1 cellular context compared by ENCODE assay signal in the genomic region with DNA sequence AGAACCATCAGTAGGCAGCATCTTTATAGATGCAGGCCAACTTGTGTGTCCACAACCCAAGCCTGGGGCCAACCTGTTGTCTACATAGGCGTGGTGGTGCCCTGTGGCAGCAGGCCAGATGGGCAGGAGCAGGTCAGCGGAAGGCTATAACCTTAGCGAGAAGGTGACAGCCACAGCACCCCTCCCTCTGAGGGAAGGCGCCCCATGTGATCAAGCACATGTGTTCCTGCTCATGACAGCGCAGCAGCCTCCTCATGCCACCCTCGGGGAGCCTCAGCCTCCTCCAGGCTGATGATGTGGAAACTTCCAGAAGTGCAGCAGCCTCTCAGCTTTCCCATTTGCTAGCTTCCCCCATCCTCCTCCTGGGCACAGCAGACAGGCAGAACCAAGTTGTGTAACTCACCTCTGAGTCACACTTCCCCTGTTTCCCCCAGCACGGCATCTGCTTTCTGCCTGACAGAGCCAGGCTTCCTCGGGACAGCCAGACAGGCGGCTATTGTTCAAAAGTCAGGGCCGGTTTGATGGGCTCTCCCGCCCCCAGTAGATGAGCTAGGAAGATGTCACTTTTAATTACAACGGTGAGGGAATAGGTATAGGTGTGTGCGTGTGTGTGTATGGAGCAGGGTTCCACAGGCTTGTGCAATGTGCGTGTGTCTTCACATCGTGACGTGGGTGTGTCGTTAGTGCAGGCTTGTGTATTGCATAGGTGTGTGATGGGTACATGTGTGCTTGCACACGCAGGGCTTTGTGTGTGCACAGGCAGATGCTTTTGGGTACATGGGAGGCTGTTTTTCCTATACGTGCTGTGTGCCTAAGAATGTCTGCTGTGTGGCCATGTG.
TF ChIP-seq lines count a peak whose summit lies in the region.

No MANE protein-coding gene starts in this region.

TF ChIP-seq in HepG2, 621 proteins besides CTCF, POLR2A, EP300 and RAD21 (continued from another document and continues in another):
- TF ChIP-seq, protein P1, sequence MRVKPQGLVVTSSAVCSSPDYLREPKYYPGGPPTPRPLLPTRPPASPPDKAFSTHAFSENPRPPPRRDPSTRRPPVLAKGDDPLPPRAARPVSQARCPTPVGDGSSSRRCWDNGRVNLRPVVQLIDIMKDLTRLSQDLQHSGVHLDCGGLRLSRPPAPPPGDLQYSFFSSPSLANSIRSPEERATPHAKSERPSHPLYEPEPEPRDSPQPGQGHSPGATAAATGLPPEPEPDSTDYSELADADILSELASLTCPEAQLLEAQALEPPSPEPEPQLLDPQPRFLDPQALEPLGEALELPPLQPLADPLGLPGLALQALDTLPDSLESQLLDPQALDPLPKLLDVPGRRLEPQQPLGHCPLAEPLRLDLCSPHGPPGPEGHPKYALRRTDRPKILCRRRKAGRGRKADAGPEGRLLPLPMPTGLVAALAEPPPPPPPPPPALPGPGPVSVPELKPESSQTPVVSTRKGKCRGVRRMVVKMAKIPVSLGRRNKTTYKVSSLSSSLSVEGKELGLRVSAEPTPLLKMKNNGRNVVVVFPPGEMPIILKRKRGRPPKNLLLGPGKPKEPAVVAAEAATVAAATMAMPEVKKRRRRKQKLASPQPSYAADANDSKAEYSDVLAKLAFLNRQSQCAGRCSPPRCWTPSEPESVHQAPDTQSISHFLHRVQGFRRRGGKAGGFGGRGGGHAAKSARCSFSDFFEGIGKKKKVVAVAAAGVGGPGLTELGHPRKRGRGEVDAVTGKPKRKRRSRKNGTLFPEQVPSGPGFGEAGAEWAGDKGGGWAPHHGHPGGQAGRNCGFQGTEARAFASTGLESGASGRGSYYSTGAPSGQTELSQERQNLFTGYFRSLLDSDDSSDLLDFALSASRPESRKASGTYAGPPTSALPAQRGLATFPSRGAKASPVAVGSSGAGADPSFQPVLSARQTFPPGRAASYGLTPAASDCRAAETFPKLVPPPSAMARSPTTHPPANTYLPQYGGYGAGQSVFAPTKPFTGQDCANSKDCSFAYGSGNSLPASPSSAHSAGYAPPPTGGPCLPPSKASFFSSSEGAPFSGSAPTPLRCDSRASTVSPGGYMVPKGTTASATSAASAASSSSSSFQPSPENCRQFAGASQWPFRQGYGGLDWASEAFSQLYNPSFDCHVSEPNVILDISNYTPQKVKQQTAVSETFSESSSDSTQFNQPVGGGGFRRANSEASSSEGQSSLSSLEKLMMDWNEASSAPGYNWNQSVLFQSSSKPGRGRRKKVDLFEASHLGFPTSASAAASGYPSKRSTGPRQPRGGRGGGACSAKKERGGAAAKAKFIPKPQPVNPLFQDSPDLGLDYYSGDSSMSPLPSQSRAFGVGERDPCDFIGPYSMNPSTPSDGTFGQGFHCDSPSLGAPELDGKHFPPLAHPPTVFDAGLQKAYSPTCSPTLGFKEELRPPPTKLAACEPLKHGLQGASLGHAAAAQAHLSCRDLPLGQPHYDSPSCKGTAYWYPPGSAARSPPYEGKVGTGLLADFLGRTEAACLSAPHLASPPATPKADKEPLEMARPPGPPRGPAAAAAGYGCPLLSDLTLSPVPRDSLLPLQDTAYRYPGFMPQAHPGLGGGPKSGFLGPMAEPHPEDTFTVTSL (CRISPR knock-in tag; IDR thresholded peaks at IDR 0.05; ENCODE audit: borderline replicate concordance), result peak; percentile 42; the same call in 1 of the 2 replicates
- peak; percentile 47; the same call in 1 of the 2 replicates for TF ChIP-seq KDM2A (CRISPR knock-in tag; IDR thresholded peaks at IDR 0.05; ENCODE audit: borderline replicate concordance, low read depth)
- no peak for TF ChIP-seq CREM (IDR thresholded peaks at IDR 0.05)
- no peak for TF ChIP-seq CREM (CRISPR knock-in tag; IDR thresholded peaks at IDR 0.05)
- no peak for TF ChIP-seq PLRG1 (conservative IDR thresholded peaks at IDR 0.05)
- TF ChIP-seq STAG1 (CRISPR knock-in tag; IDR thresholded peaks at IDR 0.05), result peak; percentile 38; the same call in 1 of the 2 replicates
- TF ChIP-seq, protein P2, sequence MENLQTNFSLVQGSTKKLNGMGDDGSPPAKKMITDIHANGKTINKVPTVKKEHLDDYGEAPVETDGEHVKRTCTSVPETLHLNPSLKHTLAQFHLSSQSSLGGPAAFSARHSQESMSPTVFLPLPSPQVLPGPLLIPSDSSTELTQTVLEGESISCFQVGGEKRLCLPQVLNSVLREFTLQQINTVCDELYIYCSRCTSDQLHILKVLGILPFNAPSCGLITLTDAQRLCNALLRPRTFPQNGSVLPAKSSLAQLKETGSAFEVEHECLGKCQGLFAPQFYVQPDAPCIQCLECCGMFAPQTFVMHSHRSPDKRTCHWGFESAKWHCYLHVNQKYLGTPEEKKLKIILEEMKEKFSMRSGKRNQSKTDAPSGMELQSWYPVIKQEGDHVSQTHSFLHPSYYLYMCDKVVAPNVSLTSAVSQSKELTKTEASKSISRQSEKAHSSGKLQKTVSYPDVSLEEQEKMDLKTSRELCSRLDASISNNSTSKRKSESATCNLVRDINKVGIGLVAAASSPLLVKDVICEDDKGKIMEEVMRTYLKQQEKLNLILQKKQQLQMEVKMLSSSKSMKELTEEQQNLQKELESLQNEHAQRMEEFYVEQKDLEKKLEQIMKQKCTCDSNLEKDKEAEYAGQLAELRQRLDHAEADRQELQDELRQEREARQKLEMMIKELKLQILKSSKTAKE (CRISPR knock-in tag; IDR thresholded peaks at IDR 0.05; ENCODE audit: borderline replicate concordance), result peak; percentile 61; the same call in 1 of the 2 replicates
- no peak for TF ChIP-seq RBM39 (IDR thresholded peaks at IDR 0.05; ENCODE audit: low read depth, low read length, poor library complexity, severe bottlenecking)
- TF ChIP-seq BRD4 (CRISPR knock-in tag; IDR thresholded peaks at IDR 0.05), result no peak
- TF ChIP-seq, protein P3, sequence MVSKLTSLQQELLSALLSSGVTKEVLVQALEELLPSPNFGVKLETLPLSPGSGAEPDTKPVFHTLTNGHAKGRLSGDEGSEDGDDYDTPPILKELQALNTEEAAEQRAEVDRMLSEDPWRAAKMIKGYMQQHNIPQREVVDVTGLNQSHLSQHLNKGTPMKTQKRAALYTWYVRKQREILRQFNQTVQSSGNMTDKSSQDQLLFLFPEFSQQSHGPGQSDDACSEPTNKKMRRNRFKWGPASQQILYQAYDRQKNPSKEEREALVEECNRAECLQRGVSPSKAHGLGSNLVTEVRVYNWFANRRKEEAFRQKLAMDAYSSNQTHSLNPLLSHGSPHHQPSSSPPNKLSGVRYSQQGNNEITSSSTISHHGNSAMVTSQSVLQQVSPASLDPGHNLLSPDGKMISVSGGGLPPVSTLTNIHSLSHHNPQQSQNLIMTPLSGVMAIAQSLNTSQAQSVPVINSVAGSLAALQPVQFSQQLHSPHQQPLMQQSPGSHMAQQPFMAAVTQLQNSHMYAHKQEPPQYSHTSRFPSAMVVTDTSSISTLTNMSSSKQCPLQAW (CRISPR knock-in tag; IDR thresholded peaks at IDR 0.05), result 0 out of 2 replicates have a peak, but pooled peaks have one; percentile 31
- TF ChIP-seq, protein P4, sequence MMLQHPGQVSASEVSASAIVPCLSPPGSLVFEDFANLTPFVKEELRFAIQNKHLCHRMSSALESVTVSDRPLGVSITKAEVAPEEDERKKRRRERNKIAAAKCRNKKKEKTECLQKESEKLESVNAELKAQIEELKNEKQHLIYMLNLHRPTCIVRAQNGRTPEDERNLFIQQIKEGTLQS (CRISPR knock-in tag; IDR thresholded peaks at IDR 0.05), result peak; percentile 68; the same call in 1 of the 2 replicates
- TF ChIP-seq, protein P5, sequence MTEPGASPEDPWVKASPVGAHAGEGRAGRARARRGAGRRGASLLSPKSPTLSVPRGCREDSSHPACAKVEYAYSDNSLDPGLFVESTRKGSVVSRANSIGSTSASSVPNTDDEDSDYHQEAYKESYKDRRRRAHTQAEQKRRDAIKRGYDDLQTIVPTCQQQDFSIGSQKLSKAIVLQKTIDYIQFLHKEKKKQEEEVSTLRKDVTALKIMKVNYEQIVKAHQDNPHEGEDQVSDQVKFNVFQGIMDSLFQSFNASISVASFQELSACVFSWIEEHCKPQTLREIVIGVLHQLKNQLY (CRISPR knock-in tag; IDR thresholded peaks at IDR 0.05), result peak; percentile 49; the same call in 1 of the 2 replicates
- TF ChIP-seq BHLHE40 (IDR thresholded peaks at IDR 0.05; ENCODE audit: low read length), result 0 out of 2 replicates have a peak, but pooled peaks have one; percentile 30
- TF ChIP-seq, protein P6, sequence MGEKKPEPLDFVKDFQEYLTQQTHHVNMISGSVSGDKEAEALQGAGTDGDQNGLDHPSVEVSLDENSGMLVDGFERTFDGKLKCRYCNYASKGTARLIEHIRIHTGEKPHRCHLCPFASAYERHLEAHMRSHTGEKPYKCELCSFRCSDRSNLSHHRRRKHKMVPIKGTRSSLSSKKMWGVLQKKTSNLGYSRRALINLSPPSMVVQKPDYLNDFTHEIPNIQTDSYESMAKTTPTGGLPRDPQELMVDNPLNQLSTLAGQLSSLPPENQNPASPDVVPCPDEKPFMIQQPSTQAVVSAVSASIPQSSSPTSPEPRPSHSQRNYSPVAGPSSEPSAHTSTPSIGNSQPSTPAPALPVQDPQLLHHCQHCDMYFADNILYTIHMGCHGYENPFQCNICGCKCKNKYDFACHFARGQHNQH (CRISPR knock-in tag; IDR thresholded peaks at IDR 0.05), result peak; percentile 78; the same call in 1 of the 2 replicates
- peak; percentile 68 for TF ChIP-seq SAP130 (CRISPR knock-in tag; IDR thresholded peaks at IDR 0.05; ENCODE audit: low read depth)
- TF ChIP-seq, protein P7, sequence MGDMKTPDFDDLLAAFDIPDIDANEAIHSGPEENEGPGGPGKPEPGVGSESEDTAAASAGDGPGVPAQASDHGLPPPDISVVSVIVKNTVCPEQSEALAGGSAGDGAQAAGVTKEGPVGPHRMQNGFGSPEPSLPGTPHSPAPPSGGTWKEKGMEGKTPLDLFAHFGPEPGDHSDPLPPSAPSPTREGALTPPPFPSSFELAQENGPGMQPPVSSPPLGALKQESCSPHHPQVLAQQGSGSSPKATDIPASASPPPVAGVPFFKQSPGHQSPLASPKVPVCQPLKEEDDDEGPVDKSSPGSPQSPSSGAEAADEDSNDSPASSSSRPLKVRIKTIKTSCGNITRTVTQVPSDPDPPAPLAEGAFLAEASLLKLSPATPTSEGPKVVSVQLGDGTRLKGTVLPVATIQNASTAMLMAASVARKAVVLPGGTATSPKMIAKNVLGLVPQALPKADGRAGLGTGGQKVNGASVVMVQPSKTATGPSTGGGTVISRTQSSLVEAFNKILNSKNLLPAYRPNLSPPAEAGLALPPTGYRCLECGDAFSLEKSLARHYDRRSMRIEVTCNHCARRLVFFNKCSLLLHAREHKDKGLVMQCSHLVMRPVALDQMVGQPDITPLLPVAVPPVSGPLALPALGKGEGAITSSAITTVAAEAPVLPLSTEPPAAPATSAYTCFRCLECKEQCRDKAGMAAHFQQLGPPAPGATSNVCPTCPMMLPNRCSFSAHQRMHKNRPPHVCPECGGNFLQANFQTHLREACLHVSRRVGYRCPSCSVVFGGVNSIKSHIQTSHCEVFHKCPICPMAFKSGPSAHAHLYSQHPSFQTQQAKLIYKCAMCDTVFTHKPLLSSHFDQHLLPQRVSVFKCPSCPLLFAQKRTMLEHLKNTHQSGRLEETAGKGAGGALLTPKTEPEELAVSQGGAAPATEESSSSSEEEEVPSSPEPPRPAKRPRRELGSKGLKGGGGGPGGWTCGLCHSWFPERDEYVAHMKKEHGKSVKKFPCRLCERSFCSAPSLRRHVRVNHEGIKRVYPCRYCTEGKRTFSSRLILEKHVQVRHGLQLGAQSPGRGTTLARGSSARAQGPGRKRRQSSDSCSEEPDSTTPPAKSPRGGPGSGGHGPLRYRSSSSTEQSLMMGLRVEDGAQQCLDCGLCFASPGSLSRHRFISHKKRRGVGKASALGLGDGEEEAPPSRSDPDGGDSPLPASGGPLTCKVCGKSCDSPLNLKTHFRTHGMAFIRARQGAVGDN (CRISPR knock-in tag; IDR thresholded peaks at IDR 0.05), result peak; percentile 65
- TF ChIP-seq TEAD3 (CRISPR knock-in tag; optimal IDR thresholded peaks at IDR 0.05; ENCODE audit: borderline replicate concordance), result peak; percentile 53
- no peak for TF ChIP-seq TMF1 (CRISPR knock-in tag; IDR thresholded peaks at IDR 0.05; ENCODE audit: low read depth)
- TF ChIP-seq, protein P8, sequence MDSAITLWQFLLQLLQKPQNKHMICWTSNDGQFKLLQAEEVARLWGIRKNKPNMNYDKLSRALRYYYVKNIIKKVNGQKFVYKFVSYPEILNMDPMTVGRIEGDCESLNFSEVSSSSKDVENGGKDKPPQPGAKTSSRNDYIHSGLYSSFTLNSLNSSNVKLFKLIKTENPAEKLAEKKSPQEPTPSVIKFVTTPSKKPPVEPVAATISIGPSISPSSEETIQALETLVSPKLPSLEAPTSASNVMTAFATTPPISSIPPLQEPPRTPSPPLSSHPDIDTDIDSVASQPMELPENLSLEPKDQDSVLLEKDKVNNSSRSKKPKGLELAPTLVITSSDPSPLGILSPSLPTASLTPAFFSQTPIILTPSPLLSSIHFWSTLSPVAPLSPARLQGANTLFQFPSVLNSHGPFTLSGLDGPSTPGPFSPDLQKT (CRISPR knock-in tag; IDR thresholded peaks at IDR 0.05; ENCODE audit: borderline replicate concordance), result no peak
- peak; percentile 35; the same call in 1 of the 2 replicates for TF ChIP-seq HDAC2 (CRISPR knock-in tag; IDR thresholded peaks at IDR 0.05)
- peak; percentile 84 for TF ChIP-seq RARA (CRISPR knock-in tag; IDR thresholded peaks at IDR 0.05)
- 0 out of 2 replicates have a peak, but pooled peaks have one; percentile 26 for TF ChIP-seq GATAD1 (CRISPR knock-in tag; IDR thresholded peaks at IDR 0.05)
- TF ChIP-seq, protein P9, sequence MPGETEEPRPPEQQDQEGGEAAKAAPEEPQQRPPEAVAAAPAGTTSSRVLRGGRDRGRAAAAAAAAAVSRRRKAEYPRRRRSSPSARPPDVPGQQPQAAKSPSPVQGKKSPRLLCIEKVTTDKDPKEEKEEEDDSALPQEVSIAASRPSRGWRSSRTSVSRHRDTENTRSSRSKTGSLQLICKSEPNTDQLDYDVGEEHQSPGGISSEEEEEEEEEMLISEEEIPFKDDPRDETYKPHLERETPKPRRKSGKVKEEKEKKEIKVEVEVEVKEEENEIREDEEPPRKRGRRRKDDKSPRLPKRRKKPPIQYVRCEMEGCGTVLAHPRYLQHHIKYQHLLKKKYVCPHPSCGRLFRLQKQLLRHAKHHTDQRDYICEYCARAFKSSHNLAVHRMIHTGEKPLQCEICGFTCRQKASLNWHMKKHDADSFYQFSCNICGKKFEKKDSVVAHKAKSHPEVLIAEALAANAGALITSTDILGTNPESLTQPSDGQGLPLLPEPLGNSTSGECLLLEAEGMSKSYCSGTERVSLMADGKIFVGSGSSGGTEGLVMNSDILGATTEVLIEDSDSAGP (CRISPR knock-in tag; IDR thresholded peaks at IDR 0.05; ENCODE audit: borderline replicate concordance), result 0 out of 2 replicates have a peak, but pooled peaks have one; percentile 22
- TF ChIP-seq ERF (CRISPR knock-in tag; IDR thresholded peaks at IDR 0.05), result peak; percentile 70; the same call in 1 of the 2 replicates
- no peak for TF ChIP-seq ZNF460 (CRISPR knock-in tag; IDR thresholded peaks at IDR 0.05; ENCODE audit: borderline replicate concordance)
- TF ChIP-seq ZSCAN9 (CRISPR knock-in tag; IDR thresholded peaks at IDR 0.05; ENCODE audit: borderline replicate concordance), result peak; percentile 29; the same call in 1 of the 2 replicates
- TF ChIP-seq, protein P10, sequence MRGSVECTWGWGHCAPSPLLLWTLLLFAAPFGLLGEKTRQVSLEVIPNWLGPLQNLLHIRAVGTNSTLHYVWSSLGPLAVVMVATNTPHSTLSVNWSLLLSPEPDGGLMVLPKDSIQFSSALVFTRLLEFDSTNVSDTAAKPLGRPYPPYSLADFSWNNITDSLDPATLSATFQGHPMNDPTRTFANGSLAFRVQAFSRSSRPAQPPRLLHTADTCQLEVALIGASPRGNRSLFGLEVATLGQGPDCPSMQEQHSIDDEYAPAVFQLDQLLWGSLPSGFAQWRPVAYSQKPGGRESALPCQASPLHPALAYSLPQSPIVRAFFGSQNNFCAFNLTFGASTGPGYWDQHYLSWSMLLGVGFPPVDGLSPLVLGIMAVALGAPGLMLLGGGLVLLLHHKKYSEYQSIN (CRISPR knock-in tag; IDR thresholded peaks at IDR 0.05; ENCODE audit: borderline replicate concordance), result no peak
